ENCODE assay signal across 16 cellular contexts in the genomic region with DNA sequence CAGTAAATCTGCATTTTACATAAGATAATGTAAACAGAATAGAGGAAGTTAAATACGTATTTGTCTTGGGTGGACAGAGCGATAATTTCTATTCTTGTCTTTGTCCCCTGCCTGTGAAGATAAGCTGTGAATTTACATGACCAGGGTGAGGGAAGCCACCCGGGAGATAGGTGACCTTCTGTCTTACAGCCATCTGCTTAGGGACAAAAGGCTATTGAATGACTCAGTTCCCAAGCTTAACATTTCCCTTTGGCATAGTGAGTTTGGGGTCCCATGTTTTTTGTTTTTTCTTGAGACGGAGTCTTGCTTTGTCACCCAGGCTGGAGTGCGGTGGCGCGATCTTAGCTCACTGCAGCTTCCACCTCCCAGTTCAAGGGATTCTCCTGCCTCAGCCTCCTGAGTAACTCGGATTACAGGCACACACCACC.
A peak's percentile ranks its signal among the peaks of the same experiment; 100 is the strongest.
DNase-seq lines count a peak whose midpoint lies in the region; ATAC-seq and TF ChIP-seq lines count a peak whose summit lies in the region.
"Had no signal": no experiment of that assay in that cellular context is flagged by ENCODE, and none has a peak within 500 bp of the region (broad histone marks: within the 10 kb centered on the region; RNA-seq: fewer than 3 reads in every experiment).

No MANE protein-coding gene starts in this region.

- no peak overlapping the region for H2BK20ac ChIP-seq in H9 (ENCODE audit: low read depth, low read length, poor library complexity, severe bottlenecking)

- H3K27me3 Mint-ChIP-seq in H9 (ENCODE audit: low read depth) = no peaks in the 10 kb centered on the region
- no peaks in the 10 kb centered on the region for H3K27me3 Mint-ChIP-seq in endodermal cell (ENCODE audit: insufficient read depth)

- H3K9me3 ChIP-seq in H9 (ENCODE audit: control insufficient read depth, low read depth, low read length) (no peaks in the 10 kb centered on the region), endodermal cell (ENCODE audit: control insufficient read depth, low read length) (no peaks in the 10 kb centered on the region)
- H3K9me3 ChIP-seq: SJCRH30 had no signal

- no peak overlapping the region for H3K4me2 ChIP-seq in H9 (ENCODE audit: insufficient read depth, insufficient read length, low read length)

- H3K27ac ChIP-seq in H9 (ENCODE audit: insufficient read length, low read depth, low read length) (no peak overlapping the region), endodermal cell (ENCODE audit: low read depth, low read length) (no peak overlapping the region)
- H3K27ac ChIP-seq: C4-2B, SJCRH30 had no signal

- H3K4me1 Mint-ChIP-seq in H9 = peaks cover 16% of the 10 kb centered on the region in 2 experiments
- H3K4me1 Mint-ChIP-seq in endodermal cell = peaks cover 20% of the 10 kb centered on the region

- no peaks in the 10 kb centered on the region for H3K9me3 Mint-ChIP-seq in H9
- H3K9me3 Mint-ChIP-seq in endodermal cell = no peaks in the 10 kb centered on the region

- H2BK5ac ChIP-seq in H9 (ENCODE audit: insufficient read length, low read length) = no peak overlapping the region

- no peak overlapping the region for H2AK5ac ChIP-seq in H9 (ENCODE audit: insufficient read length, low read length)

- no peak overlapping the region for H3K4ac ChIP-seq in H9 (ENCODE audit: low read depth, low read length)

- no peak overlapping the region for H2BK15ac ChIP-seq in H9 (ENCODE audit: low read depth, low read length)

- H3K27ac Mint-ChIP-seq in H9 (peak overlapping the region; percentile 28 to 94 (median 62); a peak in 5 of 7 replicates), endodermal cell (peak overlapping the region; percentile 83)

- H3K23me2 ChIP-seq in H9 (ENCODE audit: insufficient read length, low read depth, low read length, poor library complexity, severe bottlenecking) = no peaks in the 10 kb centered on the region

- no peak overlapping the region for H3K18ac ChIP-seq in H9 (ENCODE audit: insufficient read length, low read depth, low read length)

- H4K20me1 ChIP-seq in H9 (ENCODE audit: control insufficient read depth, insufficient read depth, insufficient read length) = no peaks in the 10 kb centered on the region

- H3K56ac ChIP-seq in H9 (ENCODE audit: insufficient read length, low read depth, low read length) = no peak overlapping the region

- no peaks in the 10 kb centered on the region for H3K27me3 ChIP-seq in H9 (ENCODE audit: insufficient read depth, low read length)
- H3K27me3 ChIP-seq in endodermal cell (ENCODE audit: control insufficient read depth, insufficient read depth, low read length, poor library complexity, severe bottlenecking) = no peaks in the 10 kb centered on the region
- H3K27me3 ChIP-seq: SJCRH30 had no signal

- H3K4me3 Mint-ChIP-seq in H9 (no peak overlapping the region), endodermal cell (no peak overlapping the region)

- H3K14ac ChIP-seq in H9 (ENCODE audit: insufficient read depth, low read length) = no peak overlapping the region

- no peak overlapping the region for H4K5ac ChIP-seq in H9 (ENCODE audit: insufficient read length, low read depth, low read length)

- ATAC-seq in HG03378 (IDR thresholded peaks at IDR 0.05; ENCODE audit: unreplicated experiment) (no peak), HG03159 (IDR thresholded peaks at IDR 0.05; ENCODE audit: unreplicated experiment) (no peak)
- ATAC-seq: PC-3 had no signal

- WGBS in H9 (ENCODE audit: extremely low coverage, insufficient read length, low lambda C conversion rate) = no CpG with 5 or more reads among the region's 8 CpGs
- WGBS in endodermal cell (ENCODE audit: insufficient coverage in 1 of 2, insufficient read length in 1 of 2), 2 experiments = 89% methylated on average over 7 to 8 of the region's 8 CpGs

- no peak overlapping the region for H3K9ac ChIP-seq in H9 (ENCODE audit: extremely low read depth, insufficient read length, low read length)
- no peak overlapping the region for H3K9ac ChIP-seq in endodermal cell (ENCODE audit: extremely low read depth, low read length, poor library complexity, severe bottlenecking)

- no peak overlapping the region for H3K23ac ChIP-seq in H9 (ENCODE audit: insufficient read length, low read depth, low read length)

- no peaks in the 10 kb centered on the region for H3K79me1 ChIP-seq in H9 (ENCODE audit: insufficient read depth, low read depth, low read length, poor library complexity, severe bottlenecking)

- no peak for TF ChIP-seq CTCF in H9 (conservative IDR thresholded peaks at IDR 0.05)
- no peak for TF ChIP-seq CTCF in endodermal cell (conservative IDR thresholded peaks at IDR 0.05)

- H3K36me3 ChIP-seq in endodermal cell (ENCODE audit: control insufficient read depth, insufficient read depth, low read length) = peaks cover 15% of the 10 kb centered on the region
- H3K36me3 ChIP-seq: SJCRH30 had no signal

- DNase-seq in H9 (no peak), OCI-M2 (lab: John Stamatoyannopoulos, UW; ENCODE audit: unreplicated experiment) (peak; percentile 19), endodermal cell (no peak), inferior parietal cortex (ENCODE audit: extremely low spot score) (peak; percentile 14)
- DNase-seq in activated effector memory CD4-positive, alpha-beta T cell treated with anti-CD3 and anti-CD28 coated beads, Interleukin-2, amount 50 U/mL, for 16 hours = no peak
- no peak for DNase-seq in stimulated activated naive CD4-positive, alpha-beta T cell (lab: John Stamatoyannopoulos, UW)
- DNase-seq: DND-41, KG1, NCI-H1105 treated with DMSO at 0.1 percent for 48 hours, NCI-H1694 treated with DMSO at 0.1 percent for 48 hours, PC-3, RPMI8226, SJCRH30 had no signal

- H3K36me3 Mint-ChIP-seq in H9 (ENCODE audit: insufficient read depth in 1 of 3, low read depth in 3 of 3) (peaks cover 0 to 11% (median 0%) of the 10 kb centered on the region in 3 experiments; a peak in 3 of 7 replicates), endodermal cell (ENCODE audit: low read depth) (peaks cover 29% of the 10 kb centered on the region)

- H4K8ac ChIP-seq in H9 (replicated peaks; ENCODE audit: insufficient read length, low read depth, low read length) = no peak overlapping the region

- no peak overlapping the region for H2BK12ac ChIP-seq in H9 (ENCODE audit: insufficient read length, low read depth, low read length)

- H2BK120ac ChIP-seq in H9 (ENCODE audit: low read depth, low read length, poor library complexity, severe bottlenecking) = no peak overlapping the region

- no peak overlapping the region for H3T11ph ChIP-seq in H9 (ENCODE audit: low read length)

- H2AFZ ChIP-seq in H9 (ENCODE audit: low read length) = no peak overlapping the region

- H3K4me1 ChIP-seq in H9 (ENCODE audit: insufficient read depth, low read length) (no peaks in the 10 kb centered on the region; the same call in 1 of the 2 replicates), endodermal cell (ENCODE audit: control insufficient read depth, insufficient read depth, low read length) (peaks cover 7% of the 10 kb centered on the region)
- H3K4me1 ChIP-seq: SJCRH30 had no signal

- no peak overlapping the region for H4K91ac ChIP-seq in H9 (ENCODE audit: insufficient read length, low read depth, low read length)

- no peak overlapping the region for H3K4me3 ChIP-seq in endodermal cell (ENCODE audit: low read length)
- H3K4me3 ChIP-seq: SJCRH30 had no signal

- no peaks in the 10 kb centered on the region for H3K79me2 ChIP-seq in H9 (ENCODE audit: insufficient read depth, low read length)

Comparison
In these comparisons a context has a peak if more than half of its experiments do, and no peak if none do; other contexts are left out.
1. DNase-seq: peak in OCI-M2 (single experiment) and inferior parietal cortex (single experiment); none in H9 (single experiment), endodermal cell (single experiment), activated effector memory CD4-positive, alpha-beta T cell treated with anti-CD3 and anti-CD28 coated beads, Interleukin-2, amount 50 U/mL, for 16 hours (single experiment) and stimulated activated naive CD4-positive, alpha-beta T cell (0 of 6).